9 cellular contexts compared by ENCODE assay signal in genomic region chr3:12158387-12159226, GRCh38. TPM values are rescaled to one million over a fixed set of nuclear protein-coding genes. Genes with fewer than 3 reads are reported as not detected.
DNase-seq lines count a peak whose midpoint lies in the region; ATAC-seq and TF ChIP-seq lines count a peak whose summit lies in the region.
"Had no signal": no experiment of that assay in that cellular context is flagged by ENCODE, and none has a peak within 500 bp of the region (broad histone marks: within the 10 kb centered on the region; RNA-seq: fewer than 3 reads in every experiment).

TSS of gene TIMP4 (minus strand) at chr3:12158912. CDS start at chr3:12158840, 72 bp downstream.

- no peak within 1 kb of the TSS for H3K27ac ChIP-seq in upper lobe of right lung

- no peaks in the 10 kb centered on the region for H3K36me3 ChIP-seq in upper lobe of right lung

- no peak for DNase-seq in activated T-cell treated with anti-CD3 and anti-CD28 coated beads, Interleukin-2, amount 50 U/mL, for 72 hours
- DNase-seq in activated T-cell treated with anti-CD3 and anti-CD28 coated beads for 4 hours (no peak), ecto neural progenitor cell (ENCODE audit: low spot score) (peak; percentile 64), medulla oblongata (ENCODE audit: extremely low spot score) (peak; percentile 26), upper lobe of right lung (no peak), NCI-H1048 (lab: John Stamatoyannopoulos, UW) (no peak), HUDEP-2 (lab: John Stamatoyannopoulos, UW; ENCODE audit: unreplicated experiment in 76 of 76) (no peak)
- DNase-seq: NCI-H1694 treated with DMSO at 0.1 percent for 48 hours had no signal

- intact Hi-C loops in upper lobe of right lung (cut with DNase I), result no loop called here

- H3K9me3 Mint-ChIP-seq in activated T-cell treated with anti-CD3 and anti-CD28 coated beads, Interleukin-2, amount 50 U/mL, for 72 hours, result no peaks in the 10 kb centered on the region

- H3K27me3 Mint-ChIP-seq in activated T-cell treated with anti-CD3 and anti-CD28 coated beads, Interleukin-2, amount 50 U/mL, for 72 hours (ENCODE audit: low read depth), result peaks cover 23% of the 10 kb centered on the region

- H3K9me3 ChIP-seq in upper lobe of right lung, result no peaks in the 10 kb centered on the region

- H3K4me1 Mint-ChIP-seq in activated T-cell treated with anti-CD3 and anti-CD28 coated beads, Interleukin-2, amount 50 U/mL, for 72 hours (ENCODE audit: low read depth), result peaks cover 14% of the 10 kb centered on the region

- TF ChIP-seq CTCF in upper lobe of right lung (IDR thresholded peaks at IDR 0.05), result no peak

- H3K36me3 Mint-ChIP-seq in activated T-cell treated with anti-CD3 and anti-CD28 coated beads, Interleukin-2, amount 50 U/mL, for 72 hours (ENCODE audit: insufficient read depth in 2 of 2), result no peaks in the 10 kb centered on the region

- H3K4me3 ChIP-seq in upper lobe of right lung, result peak within 1 kb of the TSS; percentile 44

- H3K4me3 Mint-ChIP-seq in activated T-cell treated with anti-CD3 and anti-CD28 coated beads, Interleukin-2, amount 50 U/mL, for 72 hours, result peak within 1 kb of the TSS in 1 of 2 donors; percentile 38

- H3K4me1 ChIP-seq in upper lobe of right lung, result no peaks in the 10 kb centered on the region

- no peak within 1 kb of the TSS for H3K27ac Mint-ChIP-seq in activated T-cell treated with anti-CD3 and anti-CD28 coated beads, Interleukin-2, amount 50 U/mL, for 72 hours

- ATAC-seq in activated T-cell treated with anti-CD3 and anti-CD28 coated beads, Interleukin-2, amount 50 U/mL, for 72 hours (replicated peaks in 1 of 2), result peak; percentile 15 to 51
- ATAC-seq in upper lobe of right lung, result peak; percentile 64
- no peak for ATAC-seq in HG03520 (IDR thresholded peaks at IDR 0.05; ENCODE audit: unreplicated experiment)

- H3K27me3 ChIP-seq in upper lobe of right lung, result no peaks in the 10 kb centered on the region

RNA-seq across cellular contexts. Expression of gene TIMP4, which starts in this region (rescaled TPM):
- under 1 TPM; 0.24 to 0.28 TPM for total RNA-seq in activated T-cell treated with anti-CD3 and anti-CD28 coated beads, Interleukin-2, amount 50 U/mL, for 72 hours
- total RNA-seq in upper lobe of right lung, result 6.9 TPM

Comparison
In these comparisons a context has a peak if more than half of its experiments do, and no peak if none do; other contexts are left out.
1. Peak in ATAC-seq in activated T-cell treated with anti-CD3 and anti-CD28 coated beads, Interleukin-2, amount 50 U/mL, for 72 hours; RNA of the gene not detected or under 1 TPM.
2. DNase-seq: peak in ecto neural progenitor cell (single experiment) and medulla oblongata (single experiment); none in activated T-cell treated with anti-CD3 and anti-CD28 coated beads, Interleukin-2, amount 50 U/mL, for 72 hours (0 of 2), activated T-cell treated with anti-CD3 and anti-CD28 coated beads for 4 hours (single experiment), upper lobe of right lung (single experiment), NCI-H1048 (single experiment) and HUDEP-2 (0 of 76).